23 cellular contexts compared by ENCODE assay signal in the genomic region with DNA sequence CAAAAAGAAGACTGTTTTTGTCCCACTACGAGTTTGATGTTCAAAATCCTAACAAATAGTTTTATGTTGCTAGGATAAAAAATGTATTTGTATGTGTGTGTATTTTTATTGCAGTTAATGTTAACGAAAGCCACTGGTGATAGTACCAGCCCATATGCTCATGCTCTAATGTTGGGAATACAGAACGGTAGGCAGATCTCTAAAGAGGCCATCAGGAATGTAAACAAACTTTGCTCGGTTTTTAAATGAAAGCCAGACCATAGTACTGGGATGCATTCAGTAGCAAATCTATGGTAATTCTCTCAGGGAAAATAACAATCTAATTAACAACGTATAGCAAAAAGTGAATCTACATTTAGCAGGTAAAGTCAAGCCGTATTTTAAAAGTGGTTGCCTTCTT.
A peak's percentile ranks its signal among the peaks of the same experiment; 100 is the strongest.
DNase-seq lines count a peak whose midpoint lies in the region; ATAC-seq, FAIRE-seq and TF ChIP-seq lines count a peak whose summit lies in the region.
"Had no signal": no experiment of that assay in that cellular context is flagged by ENCODE, and none has a peak within 500 bp of the region (broad histone marks: within the 10 kb centered on the region; RNA-seq: fewer than 3 reads in every experiment).

No MANE protein-coding gene starts in this region.

- H3K4me3 Mint-ChIP-seq in mesothelial cell of epicardium (no peak overlapping the region), nephron progenitor cell (no peak overlapping the region)
- H3K4me3 Mint-ChIP-seq: CD8-positive, alpha-beta T cell had no signal

- CTCF ChIA-PET in HepG2 (lab: Yijun Ruan, JAX; ENCODE audit: low intra/inter-chr PET ratio, low total read pairs) = no interaction called here

- H3K4me3 ChIP-seq in HepG2 (replicated peaks in 1 of 3; ENCODE audit: insufficient read depth in 1 of 3, low read depth in 2 of 3, low read length in 3 of 3) (no peak overlapping the region), right lobe of liver (no peak overlapping the region), choroid plexus epithelial cell (ENCODE audit: low read depth, low read length) (no peak overlapping the region), lower leg skin (ENCODE audit: low read depth, poor library complexity, severe bottlenecking) (no peak overlapping the region)
- H3K4me3 ChIP-seq: K562, SJSA1 had no signal

- TSS peak; percentile 19 for BruUV-seq in HepG2 (replicated peaks; lab: Mats Ljungman, UMichigan)

- WGBS in HepG2 (ENCODE audit: low lambda C conversion rate) = 82% methylated on average over 6 of the region's 6 CpGs
- 83% methylated on average over 6 of the region's 6 CpGs for WGBS in right lobe of liver (ENCODE audit: insufficient coverage, low coverage, low lambda C conversion rate, missing lambda C conversion rate)
- 81 to 82% methylated on average over 6 of the region's 6 CpGs for WGBS in lower leg skin, 2 donors

- POLR2A ChIA-PET in HepG2 (lab: Yijun Ruan, JAX) = no interaction called here

- TF ChIP-seq POLR2A in HepG2 (IDR thresholded peaks at IDR 0.05; ENCODE audit: insufficient read depth in 1 of 2, low read depth in 2 of 2, low read length in 2 of 2) = no peak
- TF ChIP-seq POLR2A in right lobe of liver (IDR thresholded peaks at IDR 0.05) = no peak
- TF ChIP-seq POLR2A in lower leg skin (IDR thresholded peaks at IDR 0.05) = no peak

- H3K27ac ChIP-seq in HepG2 (ENCODE audit: extremely low read length, insufficient read depth, low read length) (no peak overlapping the region), right lobe of liver (no peak overlapping the region)
- H3K27ac ChIP-seq: SJSA1 had no signal

- peaks cover 5% of the 10 kb centered on the region; the same call in 1 of the 2 replicates for H4K20me1 ChIP-seq in HepG2 (ENCODE audit: insufficient read depth, low read length)

- FAIRE-seq in HepG2 (lab: Jason Lieb, UNC) = no peak
- FAIRE-seq: H54, K562 had no signal

- H2AFZ ChIP-seq in HepG2 (ENCODE audit: low read length) = no peak overlapping the region

- H3K9me3 ChIP-seq in HepG2 (ENCODE audit: low read length) (no peaks in the 10 kb centered on the region), right lobe of liver (no peaks in the 10 kb centered on the region)
- H3K9me3 ChIP-seq: SJSA1 had no signal

- TF ChIP-seq RAD21 in HepG2 (CRISPR knock-in tag; IDR thresholded peaks at IDR 0.05) = no peak

- TF ChIP-seq EP300 in HepG2 (IDR thresholded peaks at IDR 0.05; ENCODE audit: low read depth in 2 of 2, low read length in 2 of 2) = no peak
- TF ChIP-seq EP300 in HepG2 (CRISPR knock-in tag; IDR thresholded peaks at IDR 0.05; ENCODE audit: borderline replicate concordance) = no peak

- H3K36me3 Mint-ChIP-seq in mesothelial cell of epicardium (peaks cover 11% of the 10 kb centered on the region), nephron progenitor cell (ENCODE audit: low read depth) (peaks cover 13% of the 10 kb centered on the region)
- H3K36me3 Mint-ChIP-seq: CD8-positive, alpha-beta T cell had no signal

- DNase-seq in HepG2 (ENCODE audit: low spot score) (no peak), right lobe of liver (no peak), choroid plexus epithelial cell (ENCODE audit: low read depth) (peak; percentile 14), mesothelial cell of epicardium (ENCODE audit: low spot score in 2 of 2, unreplicated experiment in 2 of 2) (no peak), lower leg skin (ENCODE audit: low spot score in 2 of 2) (no peak), nephron progenitor cell (no peak)
- DNase-seq in activated CD4-positive, CD25-positive, alpha-beta regulatory T cell (lab: John Stamatoyannopoulos, UW) = no peak
- DNase-seq: 8988T; C1 segment of cervical spinal cord; CD8-positive, alpha-beta T cell; DMS53; MM.1S; NCI-H1048; NCI-H1417 treated with DMSO at 0.1 percent for 48 hours; NCI-H187; NCI-H446; NCI-H526; OCI-M1 had no signal

- no peak for ATAC-seq in HepG2
- no peak for ATAC-seq in right lobe of liver
- no peak for ATAC-seq in HG02885 (IDR thresholded peaks at IDR 0.05; ENCODE audit: poor library complexity, unreplicated experiment)
- ATAC-seq: CD8-positive, alpha-beta T cell; K562; Right ventricle myocardium inferior had no signal

- peak overlapping the region; percentile 26 for H3K27ac Mint-ChIP-seq in mesothelial cell of epicardium
- H3K27ac Mint-ChIP-seq in nephron progenitor cell = no peak overlapping the region
- H3K27ac Mint-ChIP-seq: CD8-positive, alpha-beta T cell had no signal

- intact Hi-C loops in HepG2 (cut with micrococcal nuclease; ENCODE audit: unreplicated experiment) (no loop called here), right lobe of liver (cut with DNase I) (no loop called here), lower leg skin (cut with DNase I; ENCODE audit: low total_unique reads) (no loop called here)

- TF ChIP-seq CTCF in HepG2 (CRISPR knock-in tag; IDR thresholded peaks at IDR 0.05) (no peak), right lobe of liver (IDR thresholded peaks at IDR 0.05) (no peak), choroid plexus epithelial cell (conservative IDR thresholded peaks at IDR 0.05; ENCODE audit: low read depth, low read length) (no peak), mesothelial cell of epicardium (IDR thresholded peaks at IDR 0.05; ENCODE audit: unreplicated experiment) (no peak), lower leg skin (IDR thresholded peaks at IDR 0.05) (no peak), nephron progenitor cell (IDR thresholded peaks at IDR 0.05) (no peak)

- peaks cover 3% of the 10 kb centered on the region for H3K79me2 ChIP-seq in HepG2 (ENCODE audit: insufficient read depth, low read length)

- peaks cover 10 to 38% of the 10 kb centered on the region in 2 experiments; a peak in 3 of 5 replicates for H3K36me3 ChIP-seq in HepG2 (replicated peaks in 1 of 2; ENCODE audit: control insufficient read depth in 1 of 2, insufficient read depth in 2 of 2, low read length in 2 of 2)
- H3K36me3 ChIP-seq in right lobe of liver = no peaks in the 10 kb centered on the region

- H3K4me1 Mint-ChIP-seq in mesothelial cell of epicardium (peaks cover 42% of the 10 kb centered on the region), nephron progenitor cell (peaks cover 39% of the 10 kb centered on the region)

- H3K9me3 Mint-ChIP-seq in mesothelial cell of epicardium (no peaks in the 10 kb centered on the region), nephron progenitor cell (no peaks in the 10 kb centered on the region)
- H3K9me3 Mint-ChIP-seq: CD8-positive, alpha-beta T cell had no signal

- no peaks in the 10 kb centered on the region for H3K27me3 Mint-ChIP-seq in mesothelial cell of epicardium (ENCODE audit: low read depth)
- peaks cover 7% of the 10 kb centered on the region for H3K27me3 Mint-ChIP-seq in nephron progenitor cell (ENCODE audit: low read depth, poor library complexity)

- H3K4me2 ChIP-seq in HepG2 (ENCODE audit: low read depth, low read length) = no peak overlapping the region

- in situ Hi-C loops in HepG2 (cut with HindIII; ENCODE audit: extremely low pct_ligation_motif_present, low pct_unique_long_range_greater_than_20kb) = no loop called here

- H3K9ac ChIP-seq in HepG2 (ENCODE audit: insufficient read depth, low read depth, low read length) = no peak overlapping the region

- H3K27me3 ChIP-seq in HepG2 (ENCODE audit: control insufficient read depth in 1 of 2, insufficient read depth in 2 of 2, low read length in 2 of 2) (no peaks in the 10 kb centered on the region), right lobe of liver (no peaks in the 10 kb centered on the region)
- H3K27me3 ChIP-seq: SJSA1 had no signal

- H3K4me1 ChIP-seq in HepG2 (ENCODE audit: insufficient read depth, low read length) (no peaks in the 10 kb centered on the region), right lobe of liver (no peaks in the 10 kb centered on the region)

TF ChIP-seq in HepG2, 621 proteins besides CTCF, POLR2A, EP300 and RAD21 (continues in another document):
- TF ChIP-seq ZNF563 (CRISPR knock-in tag; IDR thresholded peaks at IDR 0.05) = no peak
- TF ChIP-seq ZNF644 (CRISPR knock-in tag; IDR thresholded peaks at IDR 0.05; ENCODE audit: low read depth) = no peak
- no peak for TF ChIP-seq EED (CRISPR knock-in tag; IDR thresholded peaks at IDR 0.05)
- TF ChIP-seq, protein P1, sequence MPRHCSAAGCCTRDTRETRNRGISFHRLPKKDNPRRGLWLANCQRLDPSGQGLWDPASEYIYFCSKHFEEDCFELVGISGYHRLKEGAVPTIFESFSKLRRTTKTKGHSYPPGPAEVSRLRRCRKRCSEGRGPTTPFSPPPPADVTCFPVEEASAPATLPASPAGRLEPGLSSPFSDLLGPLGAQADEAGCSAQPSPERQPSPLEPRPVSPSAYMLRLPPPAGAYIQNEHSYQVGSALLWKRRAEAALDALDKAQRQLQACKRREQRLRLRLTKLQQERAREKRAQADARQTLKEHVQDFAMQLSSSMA (CRISPR knock-in tag; IDR thresholded peaks at IDR 0.05) = no peak
- TF ChIP-seq, protein P2, sequence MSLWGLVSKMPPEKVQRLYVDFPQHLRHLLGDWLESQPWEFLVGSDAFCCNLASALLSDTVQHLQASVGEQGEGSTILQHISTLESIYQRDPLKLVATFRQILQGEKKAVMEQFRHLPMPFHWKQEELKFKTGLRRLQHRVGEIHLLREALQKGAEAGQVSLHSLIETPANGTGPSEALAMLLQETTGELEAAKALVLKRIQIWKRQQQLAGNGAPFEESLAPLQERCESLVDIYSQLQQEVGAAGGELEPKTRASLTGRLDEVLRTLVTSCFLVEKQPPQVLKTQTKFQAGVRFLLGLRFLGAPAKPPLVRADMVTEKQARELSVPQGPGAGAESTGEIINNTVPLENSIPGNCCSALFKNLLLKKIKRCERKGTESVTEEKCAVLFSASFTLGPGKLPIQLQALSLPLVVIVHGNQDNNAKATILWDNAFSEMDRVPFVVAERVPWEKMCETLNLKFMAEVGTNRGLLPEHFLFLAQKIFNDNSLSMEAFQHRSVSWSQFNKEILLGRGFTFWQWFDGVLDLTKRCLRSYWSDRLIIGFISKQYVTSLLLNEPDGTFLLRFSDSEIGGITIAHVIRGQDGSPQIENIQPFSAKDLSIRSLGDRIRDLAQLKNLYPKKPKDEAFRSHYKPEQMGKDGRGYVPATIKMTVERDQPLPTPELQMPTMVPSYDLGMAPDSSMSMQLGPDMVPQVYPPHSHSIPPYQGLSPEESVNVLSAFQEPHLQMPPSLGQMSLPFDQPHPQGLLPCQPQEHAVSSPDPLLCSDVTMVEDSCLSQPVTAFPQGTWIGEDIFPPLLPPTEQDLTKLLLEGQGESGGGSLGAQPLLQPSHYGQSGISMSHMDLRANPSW (CRISPR knock-in tag; IDR thresholded peaks at IDR 0.05; ENCODE audit: borderline replicate concordance) = no peak
- no peak for TF ChIP-seq FIP1L1 (IDR thresholded peaks at IDR 0.05; ENCODE audit: borderline replicate concordance, insufficient read depth, low read depth, low read length)
- no peak for TF ChIP-seq NBN (conservative IDR thresholded peaks at IDR 0.05)
- TF ChIP-seq MAFK (conservative IDR thresholded peaks at IDR 0.05 in 1 of 2, IDR thresholded peaks at IDR 0.05 in 1 of 2; ENCODE audit: low read length in 2 of 2) = no peak
